ENCODE assay signal across 17 cellular contexts in the genomic region with DNA sequence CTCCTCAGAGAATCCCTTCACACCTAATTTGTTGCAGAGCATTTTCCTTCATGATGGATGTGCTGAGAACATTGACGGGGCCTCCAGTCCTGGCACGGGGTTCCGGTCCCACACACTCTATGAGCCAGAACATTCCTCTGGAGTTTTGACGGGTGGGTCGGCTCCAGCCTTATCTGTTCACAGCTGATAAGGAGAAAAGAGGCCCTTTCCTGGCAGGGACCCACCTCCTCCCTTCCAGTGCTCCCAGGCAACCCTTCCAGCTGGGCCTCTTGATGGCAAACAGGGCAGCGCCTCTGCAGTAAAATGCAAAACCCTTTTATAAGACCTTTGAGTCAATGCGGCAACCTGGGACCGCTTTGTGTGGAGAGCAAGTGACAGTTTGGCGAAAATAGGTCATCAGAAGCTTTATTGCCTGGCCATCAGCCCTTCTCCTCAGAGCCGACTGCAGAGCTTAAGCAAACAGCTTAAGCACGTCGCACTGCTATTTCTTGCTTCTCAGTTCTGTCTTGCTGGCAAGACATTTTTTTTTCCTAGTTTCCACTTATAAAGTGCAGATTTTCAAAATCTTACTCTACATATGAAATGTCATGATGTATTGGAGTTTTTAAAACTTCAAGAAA. TPM values are rescaled to one million over a fixed set of nuclear protein-coding genes. Genes with fewer than 3 reads are reported as not detected.
DNase-seq lines count a peak whose midpoint lies in the region; ATAC-seq and TF ChIP-seq lines count a peak whose summit lies in the region.
"Not testable (repeated sequence)": the region's sequence is repeated elsewhere in the genome, so short reads cannot be mapped to it uniquely, and the experiment has no call there.
"Had no signal": no experiment of that assay in that cellular context is flagged by ENCODE, and none has a peak within 500 bp of the region (broad histone marks: within the 10 kb centered on the region; RNA-seq: fewer than 3 reads in every experiment).

No MANE protein-coding gene starts in this region.

- not testable (repeated sequence) for H3K27ac ChIP-seq in heart left ventricle; right cardiac atrium (ENCODE audit: low read length); lung (ENCODE audit: low read depth in 1 of 2, low read length in 1 of 2); aorta (ENCODE audit: low read depth in 1 of 2, low read length in 2 of 2)

- not testable (repeated sequence) for TF ChIP-seq CTCF in heart left ventricle (IDR thresholded peaks at IDR 0.05); lung (IDR thresholded peaks at IDR 0.05; ENCODE audit: control extremely low read depth, extremely low read depth); omental fat pad (IDR thresholded peaks at IDR 0.05)

- intact Hi-C loops in Right ventricle myocardium inferior (cut with DNase I); heart left ventricle (cut with DNase I); left cardiac atrium (cut with DNase I); right cardiac atrium (cut with DNase I); left colon (cut with DNase I, micrococcal nuclease); aorta (cut with DNase I): not testable (repeated sequence)

- not testable (repeated sequence) for DNase-seq in Right ventricle myocardium inferior (ENCODE audit: missing footprints); heart left ventricle; left cardiac atrium; right cardiac atrium; left colon; lung (ENCODE audit: low spot score); omental fat pad (ENCODE audit: low spot score); aorta

- ATAC-seq in Right ventricle myocardium inferior (peak; percentile 78), heart left ventricle (peak in 3 of 4 donors; percentile 26 to 76 (median 75)), left cardiac atrium (peak; percentile 95 to 96), right cardiac atrium (peak; percentile 97 to 98), left colon (peak; percentile 90), lung (ENCODE audit: insufficient read depth, low FRiP score) (peak; percentile 53), omental fat pad (ENCODE audit: low FRiP score) (peak; percentile 49), aorta (ENCODE audit: low FRiP score) (peak; percentile 59)

- H3K4me1 ChIP-seq in heart left ventricle; right cardiac atrium (ENCODE audit: control insufficient read depth, insufficient read depth, low read length); lung (ENCODE audit: control insufficient read depth in 2 of 2, insufficient read depth in 2 of 2, low read length in 2 of 2); aorta (ENCODE audit: control insufficient read depth in 1 of 2, insufficient read depth in 2 of 2, low read length in 2 of 2): not testable (repeated sequence)

- WGBS in heart left ventricle, 4 donors: no CpG with 5 or more reads among the region's 12 CpGs
- no CpG with 5 or more reads among the region's 12 CpGs for WGBS in right cardiac atrium
- no CpG with 5 or more reads among the region's 12 CpGs for WGBS in lung, 2 donors
- WGBS in aorta, 2 donors: no CpG with 5 or more reads among the region's 12 CpGs

- not testable (repeated sequence) for H3K9me3 ChIP-seq in heart left ventricle; right cardiac atrium (ENCODE audit: control insufficient read depth, low read length); lung (ENCODE audit: control insufficient read depth in 2 of 2, insufficient read depth in 1 of 2, low read length in 1 of 2); aorta (ENCODE audit: control insufficient read depth, low read length)

- not testable (repeated sequence) for H3K4me3 ChIP-seq in heart left ventricle; right cardiac atrium (ENCODE audit: low read length); lung; aorta (ENCODE audit: low read length in 2 of 2)

- not testable (repeated sequence) for H3K27me3 ChIP-seq in heart left ventricle; right cardiac atrium (ENCODE audit: control insufficient read depth, insufficient read depth); lung (ENCODE audit: control insufficient read depth, insufficient read depth); aorta (ENCODE audit: control insufficient read depth in 1 of 2, insufficient read depth in 2 of 2, low read length in 1 of 2)

- not testable (repeated sequence) for TF ChIP-seq POLR2A in heart left ventricle (IDR thresholded peaks at IDR 0.05)

- H3K36me3 ChIP-seq in heart left ventricle; lung (ENCODE audit: control insufficient read depth in 2 of 2, insufficient read depth in 2 of 2, low read length in 2 of 2); aorta (ENCODE audit: control insufficient read depth in 1 of 2, insufficient read depth in 2 of 2, low read length in 1 of 2): not testable (repeated sequence)

RNA-seq across cellular contexts. Expression of gene CFC1B, which starts 2.4 kb away (rescaled TPM):
- not detected for total RNA-seq in Right ventricle myocardium inferior
- not detected for total RNA-seq in heart left ventricle
- not detected for polyA plus RNA-seq in heart left ventricle
- total RNA-seq in left cardiac atrium: not detected
- total RNA-seq in right cardiac atrium: not detected
- not detected for polyA plus RNA-seq in right cardiac atrium
- total RNA-seq in left colon: not detected
- total RNA-seq in lung: under 1 TPM in 1 of 2 donors, not detected in 1; 0.18 TPM
- not detected for polyA plus RNA-seq in lung
- total RNA-seq in omental fat pad: under 1 TPM in 2 of 4 donors, not detected in 2; 0.50 to 0.65 TPM
- not detected for total RNA-seq in aorta
- not detected for polyA plus RNA-seq in aorta
- total RNA-seq: A673; CD4-positive, alpha-beta memory T cell; CD4-positive, CD25-positive, alpha-beta regulatory T cell; CD8-positive, alpha-beta memory T cell; Daoy; G401; GM12878 had no signal
- polyA plus RNA-seq: AG04450; CD14-positive monocyte; CD4-positive, alpha-beta memory T cell; CD4-positive, CD25-positive, alpha-beta regulatory T cell; CD8-positive, alpha-beta memory T cell; GM12878 had no signal

RNA-seq across cellular contexts. Expression of gene POTEI, which starts 9.5 kb away (rescaled TPM):
- total RNA-seq in Right ventricle myocardium inferior (not detected), heart left ventricle (not detected), left cardiac atrium (not detected), right cardiac atrium (1 to 10 TPM in 3 of 4 donors, under 1 TPM in 1; 0.79 to 4.5 (median 3.0) TPM), left colon (under 1 TPM; 0.06 to 0.08 TPM), lung (1 to 10 TPM in 1 of 2 donors, under 1 TPM in 1; 0.28 to 4.0 TPM), omental fat pad (under 1 TPM in 2 of 4 donors, not detected in 2; 0.13 to 0.46 TPM), aorta (under 1 TPM; 0.06 to 0.26 TPM)
- polyA plus RNA-seq in heart left ventricle (not detected), right cardiac atrium (0.16 TPM), lung (under 1 TPM; 0.02 to 0.03 TPM), aorta (not detected)
- total RNA-seq: A673; CD4-positive, alpha-beta memory T cell; CD4-positive, CD25-positive, alpha-beta regulatory T cell; CD8-positive, alpha-beta memory T cell; G401 had no signal
- polyA plus RNA-seq: AG04450; CD14-positive monocyte; CD4-positive, alpha-beta memory T cell; CD4-positive, CD25-positive, alpha-beta regulatory T cell; CD8-positive, alpha-beta memory T cell had no signal
